In the genomic region with DNA sequence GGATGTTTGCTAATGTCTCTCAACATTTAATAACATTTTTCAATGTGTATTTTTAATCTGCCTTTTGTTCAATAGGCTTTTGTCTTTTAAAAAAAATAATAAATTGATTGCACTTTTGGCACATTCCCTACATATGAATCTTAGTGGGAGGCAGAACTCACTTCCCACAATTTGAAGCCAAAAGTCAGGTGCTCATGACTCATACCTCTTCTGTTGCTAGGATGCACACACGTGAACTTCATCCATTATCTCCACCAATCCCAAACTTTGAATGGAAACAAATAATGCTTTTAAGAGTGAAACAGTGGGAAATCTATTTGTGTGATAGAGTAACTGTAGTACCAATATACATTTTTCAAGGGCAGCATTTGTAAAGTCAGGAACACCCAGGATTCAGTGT, we compare ENCODE assay signal across 27 cellular contexts.
DNase-seq lines count a peak whose midpoint lies in the region; ATAC-seq and TF ChIP-seq lines count a peak whose summit lies in the region.
"Had no signal": no experiment of that assay in that cellular context is flagged by ENCODE, and none has a peak within 500 bp of the region (broad histone marks: within the 10 kb centered on the region; RNA-seq: fewer than 3 reads in every experiment).

No MANE protein-coding gene starts in this region.

- no peak overlapping the region for H3K9ac ChIP-seq in adipocyte (ENCODE audit: low read length)

- no peaks in the 10 kb centered on the region for H3K36me3 ChIP-seq in adipocyte (ENCODE audit: control insufficient read depth, insufficient read depth, low read length, severe bottlenecking)
- H3K36me3 ChIP-seq: cardiac muscle cell, lower lobe of right lung, pancreas, right lobe of liver had no signal

- no peak overlapping the region for H3K4me3 ChIP-seq in adipocyte (ENCODE audit: low read length)
- no peak overlapping the region for H3K4me3 ChIP-seq in fibroblast of mammary gland (ENCODE audit: control insufficient read depth, low read depth, low read length)
- H3K4me3 ChIP-seq: cardiac muscle cell, lower lobe of right lung, pancreas, right lobe of liver had no signal

- no peak for TF ChIP-seq CTCF in fibroblast of mammary gland (conservative IDR thresholded peaks at IDR 0.05; ENCODE audit: control insufficient read depth, insufficient read depth, low read depth, low read length)

- DNase-seq in HT1080 (ENCODE audit: low read depth) (peak; percentile 64), adipocyte (ENCODE audit: low read depth) (peak; percentile 13), fibroblast of mammary gland (ENCODE audit: low read depth) (peak; percentile 32), putamen (ENCODE audit: low spot score) (peak; percentile 31), dermis blood vessel endothelial cell (no peak)
- DNase-seq in activated CD4-positive, alpha-beta T cell treated with anti-CD3 and anti-CD28 coated beads for 4 hours, result no peak
- DNase-seq: activated CD4-positive, alpha-beta T cell treated with anti-CD3 and anti-CD28 coated beads, Interleukin-2, amount 50 U/mL, for 4 hours; activated naive CD4-positive, alpha-beta T cell; activated T-cell treated with anti-CD3 and anti-CD28 coated beads, Interleukin-2, amount 50 U/mL, for 72 hours; Calu3; Kasumi-1; kidney; lower lobe of right lung; NCI-H187 treated with DMSO at 0.1 percent for 48 hours; NCI-H2171 treated with DMSO at 0.1 percent for 48 hours; NCI-H524; NK-92 treated with Interleukin-12 subunit alpha and Interleukin-12 subunit beta, amount 100 ng/mL, for 24 hours; pancreas; PC-3; right lobe of liver; SHP77 treated with DMSO at 0.1 percent for 48 hours; stimulated activated naive B cell treated with anti-CD40 and anti-IgM and Interleukin-4, amounts not matched to agents 10 μg/mL and 1 μg/mL and 100 μg/mL, for 72 hours; T-helper 9 cell had no signal

- H3K4me1 ChIP-seq in adipocyte (ENCODE audit: control insufficient read depth, insufficient read depth, low read length), result peaks cover 10% of the 10 kb centered on the region
- H3K4me1 ChIP-seq: lower lobe of right lung, pancreas, right lobe of liver had no signal

- ATAC-seq in GM19455 (IDR thresholded peaks at IDR 0.05; ENCODE audit: unreplicated experiment), result no peak
- no peak for ATAC-seq in HG03460 (IDR thresholded peaks at IDR 0.05; ENCODE audit: unreplicated experiment)
- ATAC-seq: activated T-cell treated with anti-CD3 and anti-CD28 coated beads, Interleukin-2, amount 50 U/mL, for 72 hours; lower lobe of right lung; pancreas; PC-3; right lobe of liver; stimulated activated naive B cell treated with anti-CD40 and anti-IgM and Interleukin-4, amounts not matched to agents 10 μg/mL and 1 μg/mL and 100 μg/mL, for 72 hours; WTC11 had no signal

- no peaks in the 10 kb centered on the region for H3K27me3 ChIP-seq in adipocyte (replicated peaks; ENCODE audit: control insufficient read depth, insufficient read depth, low read length)
- H3K27me3 ChIP-seq: cardiac muscle cell, pancreas, right lobe of liver had no signal

- no peaks in the 10 kb centered on the region for H3K9me3 ChIP-seq in adipocyte (ENCODE audit: control insufficient read depth, low read length)
- H3K9me3 ChIP-seq: lower lobe of right lung, pancreas, right lobe of liver had no signal

Comparison
In these comparisons a context has a peak if more than half of its experiments do, and no peak if none do; other contexts are left out.
1. DNase-seq: peak in HT1080 (single experiment), adipocyte (single experiment), fibroblast of mammary gland (single experiment) and putamen (single experiment); none in dermis blood vessel endothelial cell (single experiment) and activated CD4-positive, alpha-beta T cell treated with anti-CD3 and anti-CD28 coated beads for 4 hours (0 of 2).